15 cellular contexts compared by ENCODE assay signal in the genomic region with DNA sequence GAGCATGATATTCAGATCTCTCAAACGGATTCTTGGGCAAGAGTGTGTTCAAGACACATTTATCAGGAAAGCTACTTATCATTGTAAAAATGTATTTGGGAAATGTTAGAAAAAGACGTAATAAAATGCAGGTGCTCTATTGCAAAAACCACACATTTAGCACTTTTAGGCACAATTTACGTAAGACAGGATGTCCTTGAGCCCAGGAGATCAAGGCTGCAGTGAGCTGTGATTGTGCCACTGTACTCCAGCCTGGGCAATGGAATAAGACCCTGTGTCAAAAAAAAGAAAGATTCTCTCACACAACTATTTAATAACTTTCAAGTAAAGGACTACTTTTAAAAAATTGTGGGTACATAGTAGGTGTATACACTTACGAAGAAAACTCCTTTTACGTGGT.
"Had no signal": no experiment of that assay in that cellular context is flagged by ENCODE, and none has a peak within 500 bp of the region (broad histone marks: within the 10 kb centered on the region; RNA-seq: fewer than 3 reads in every experiment).

No MANE protein-coding gene starts in this region.

- H3K27ac Mint-ChIP-seq: activated naive CD8-positive, alpha-beta T cell treated with anti-CD3 and anti-CD28 coated beads, Interleukin-2, amount 50 U/mL, for 24 hours; effector memory CD8-positive, alpha-beta T cell; neural progenitor cell had no signal

- H3K4me2 ChIP-seq: neural progenitor cell, smooth muscle cell had no signal

- H3K36me3 ChIP-seq: pancreas had no signal

- H3K27ac ChIP-seq: neural progenitor cell, pancreas, upper lobe of right lung had no signal

- H3K9me3 Mint-ChIP-seq: activated naive CD8-positive, alpha-beta T cell treated with anti-CD3 and anti-CD28 coated beads, Interleukin-2, amount 50 U/mL, for 24 hours; effector memory CD8-positive, alpha-beta T cell; neural progenitor cell had no signal

- ATAC-seq: activated naive CD8-positive, alpha-beta T cell treated with anti-CD3 and anti-CD28 coated beads, Interleukin-2, amount 50 U/mL, for 24 hours; effector memory CD8-positive, alpha-beta T cell; pancreas; upper lobe of right lung had no signal

- H3K9me3 ChIP-seq: pancreas, upper lobe of right lung had no signal

- DNase-seq: activated CD8-positive, alpha-beta memory T cell treated with anti-CD3 and anti-CD28 coated beads for 24 hours; activated naive CD4-positive, alpha-beta T cell; activated naive CD8-positive, alpha-beta T cell treated with anti-CD3 and anti-CD28 coated beads, Interleukin-2, amount 50 U/mL, for 24 hours; dermis blood vessel endothelial cell; effector memory CD8-positive, alpha-beta T cell; foreskin melanocyte; islet precursor cell; midbrain; stimulated activated CD4-positive, alpha-beta T cell treated with anti-CD3 and anti-CD28 coated beads, Interleukin-4, amount 100 ng/mL, for 4 hours; stimulated activated CD8-positive, alpha-beta memory T cell treated with anti-CD3 and anti-CD28 coated beads, Interleukin-4, amount 100 ng/mL, for 48 hours; stimulated activated naive CD4-positive, alpha-beta T cell treated with Interleukin-2 at 50 U/mL for 16 hours; upper lobe of right lung had no signal

- H3K27me3 ChIP-seq: neural progenitor cell, pancreas, upper lobe of right lung had no signal

- H3K9ac ChIP-seq: neural progenitor cell had no signal

- H2AFZ ChIP-seq: neural progenitor cell had no signal

- H3K4me3 ChIP-seq: neural progenitor cell, pancreas, smooth muscle cell, upper lobe of right lung had no signal

- H3K27me3 Mint-ChIP-seq: activated naive CD8-positive, alpha-beta T cell treated with anti-CD3 and anti-CD28 coated beads, Interleukin-2, amount 50 U/mL, for 24 hours; effector memory CD8-positive, alpha-beta T cell had no signal

- H3K4me1 ChIP-seq: neural progenitor cell had no signal

- H3K4me3 Mint-ChIP-seq: activated naive CD8-positive, alpha-beta T cell treated with anti-CD3 and anti-CD28 coated beads, Interleukin-2, amount 50 U/mL, for 24 hours; effector memory CD8-positive, alpha-beta T cell; neural progenitor cell had no signal
